18 cellular contexts compared by ENCODE assay signal in the genomic region with DNA sequence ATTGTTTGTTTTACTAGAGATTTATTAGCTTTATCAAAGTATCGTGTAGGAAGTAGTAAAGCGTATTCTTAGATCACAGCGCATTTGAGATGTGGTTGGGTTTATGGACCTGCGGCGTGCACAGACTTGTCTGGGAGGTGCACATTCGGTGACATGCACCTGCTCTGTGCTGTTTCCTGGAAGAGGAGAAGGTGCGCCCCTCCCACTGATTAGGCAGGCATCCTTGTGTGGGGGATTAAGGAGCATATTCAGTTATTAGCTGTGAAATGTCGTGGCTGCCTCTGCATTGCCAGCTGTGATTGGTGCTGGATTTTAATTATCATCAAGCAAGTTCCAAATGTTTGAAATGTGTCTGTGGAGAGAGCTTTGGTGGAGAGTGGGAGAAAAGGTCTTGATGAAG.
DNase-seq lines count a peak whose midpoint lies in the region; TF ChIP-seq lines count a peak whose summit lies in the region.
"Had no signal": no experiment of that assay in that cellular context is flagged by ENCODE, and none has a peak within 500 bp of the region (broad histone marks: within the 10 kb centered on the region; RNA-seq: fewer than 3 reads in every experiment).

No MANE protein-coding gene starts in this region.

- H3K4me3 ChIP-seq in ovary = no peak overlapping the region
- H3K4me3 ChIP-seq: K562 had no signal

- no peak for TF ChIP-seq EP300 in ovary (IDR thresholded peaks at IDR 0.05)

- WGBS in ovary, 3 donors = 9 to 18% (median 12%) methylated on average over 8 of the region's 8 CpGs

- DNase-seq in NCI-H82 (lab: John Stamatoyannopoulos, UW) = peak; percentile 47
- DNase-seq in NCI-H82 treated with DMSO at 0.1 percent for 48 hours (lab: John Stamatoyannopoulos, UW; ENCODE audit: unreplicated experiment) = no peak
- peak; percentile 58 for DNase-seq in NCI-H526 treated with DMSO at 0.1 percent for 48 hours (lab: John Stamatoyannopoulos, UW)
- no peak for DNase-seq in ovary
- DNase-seq in superior temporal gyrus (ENCODE audit: extremely low spot score) = no peak
- DNase-seq in HCEC 1CT = no peak
- no peak for DNase-seq in activated naive CD4-positive, alpha-beta T cell (lab: John Stamatoyannopoulos, UW)
- DNase-seq: Caco-2; CD4-positive, alpha-beta T cell; GOT3; NCI-H1092 treated with DMSO at 0.1 percent for 48 hours; NCI-H2029; NCI-H510A; Right ventricle myocardium superior; SK-N-SH; T-cell had no signal

- H3K27ac ChIP-seq in VCaP (peak overlapping the region; percentile 36; the same call in 1 of the 2 replicates), ovary (no peak overlapping the region)

- TF ChIP-seq CTCF in VCaP (conservative IDR thresholded peaks at IDR 0.05) (no peak), ovary (IDR thresholded peaks at IDR 0.05) (no peak)

- intact Hi-C loops in ovary (cut with DNase I) = no loop called here

- no peak for TF ChIP-seq POLR2A in ovary (IDR thresholded peaks at IDR 0.05)

- H3K9me3 ChIP-seq in ovary = no peaks in the 10 kb centered on the region
- H3K9me3 ChIP-seq: Caco-2, SK-N-SH had no signal

- H3K4me1 ChIP-seq in ovary (ENCODE audit: insufficient read depth) = no peaks in the 10 kb centered on the region
- H3K4me1 ChIP-seq: Caco-2 had no signal

- no peaks in the 10 kb centered on the region for H3K27me3 ChIP-seq in ovary

- H3K36me3 ChIP-seq in ovary = no peaks in the 10 kb centered on the region

Comparison
In these comparisons a context has a peak if more than half of its experiments do, and no peak if none do; other contexts are left out.
1. DNase-seq: peak in NCI-H82 (single experiment) and NCI-H526 treated with DMSO at 0.1 percent for 48 hours (single experiment); none in NCI-H82 treated with DMSO at 0.1 percent for 48 hours (single experiment), ovary (0 of 5), superior temporal gyrus (single experiment), HCEC 1CT (single experiment) and activated naive CD4-positive, alpha-beta T cell (0 of 4).